In the genomic region with DNA sequence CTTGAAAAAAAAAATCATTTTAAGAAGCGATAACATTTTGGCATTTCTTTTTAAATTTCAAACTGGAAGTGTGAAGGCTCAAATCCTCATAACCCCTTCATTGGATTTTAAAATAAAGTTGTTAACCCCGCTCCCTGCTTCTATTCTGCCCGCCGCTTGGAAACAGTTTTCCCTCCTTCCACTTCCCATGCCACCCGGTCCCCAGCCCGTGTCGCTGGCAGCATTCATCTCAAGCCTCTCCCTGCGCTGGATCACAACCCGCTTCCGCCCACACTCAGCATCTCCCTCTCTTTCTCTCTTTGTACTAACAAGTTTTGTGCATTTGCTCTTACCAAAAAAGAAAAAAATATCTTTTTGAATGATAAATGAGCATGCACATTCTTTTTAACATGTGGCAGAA, we compare ENCODE assay signal across 22 cellular contexts. TPM values are rescaled to one million over a fixed set of nuclear protein-coding genes. Genes with fewer than 3 reads are reported as not detected.
"Had no signal": no experiment of that assay in that cellular context is flagged by ENCODE, and none has a peak within 500 bp of the region (broad histone marks: within the 10 kb centered on the region; RNA-seq: fewer than 3 reads in every experiment).

No MANE protein-coding gene starts in this region.

- DNase-seq: dorsolateral prefrontal cortex; effector CD4-positive, alpha-beta T cell; foreskin fibroblast; gastrocnemius medialis; heart left ventricle; kidney; naive thymus-derived CD8-positive, alpha-beta T cell; stimulated activated CD4-positive, alpha-beta T cell treated with anti-CD3 and anti-CD28 coated beads, Interleukin-2, amount 100 ng/mL, for 24 hours; stimulated activated CD4-positive, alpha-beta T cell treated with anti-CD3 and anti-CD28 coated beads, Interleukin-4, amount 100 ng/mL, for 24 hours; stimulated activated naive CD4-positive, alpha-beta T cell treated with Interleukin-2 at 50 U/mL for 16 hours; stomach; thyroid gland; trophoblast cell had no signal

- H3K4me1 ChIP-seq: gastrocnemius medialis, prostate gland, right atrium auricular region, stomach, vagina had no signal

- H3K4me3 ChIP-seq: gastrocnemius medialis, heart left ventricle, hepatocyte, lung, prostate gland, right atrium auricular region, stomach, thyroid gland, vagina had no signal

- ATAC-seq: gastrocnemius medialis; heart left ventricle; left lobe of liver; naive thymus-derived CD8-positive, alpha-beta T cell; sciatic nerve; stimulated activated effector memory CD8-positive, alpha-beta T cell treated with anti-CD3 and anti-CD28 coated beads, Interleukin-12 subunit alpha, Interleukin-12 subunit beta, amount 100 ng/mL, for 72 hours had no signal

- H3K27ac Mint-ChIP-seq: memory B cell; stimulated activated effector memory CD8-positive, alpha-beta T cell treated with anti-CD3 and anti-CD28 coated beads, Interleukin-12 subunit alpha, Interleukin-12 subunit beta, amount 100 ng/mL, for 72 hours had no signal

- H3K36me3 Mint-ChIP-seq: memory B cell; stimulated activated effector memory CD8-positive, alpha-beta T cell treated with anti-CD3 and anti-CD28 coated beads, Interleukin-12 subunit alpha, Interleukin-12 subunit beta, amount 100 ng/mL, for 72 hours had no signal

- H3K4me2 ChIP-seq: hepatocyte had no signal

- H3K4me3 Mint-ChIP-seq: memory B cell; naive thymus-derived CD8-positive, alpha-beta T cell; stimulated activated effector memory CD8-positive, alpha-beta T cell treated with anti-CD3 and anti-CD28 coated beads, Interleukin-12 subunit alpha, Interleukin-12 subunit beta, amount 100 ng/mL, for 72 hours had no signal

- H3K9me3 ChIP-seq: gastrocnemius medialis, heart left ventricle, prostate gland, right atrium auricular region, stomach, thyroid gland, vagina had no signal

- H3K27ac ChIP-seq: dorsolateral prefrontal cortex, gastrocnemius medialis, heart left ventricle, hepatocyte, prostate gland, right atrium auricular region, stomach, thyroid gland, vagina had no signal

- H3K36me3 ChIP-seq: gastrocnemius medialis, heart left ventricle, prostate gland, right atrium auricular region, stomach, thyroid gland, vagina had no signal

- H3K4me1 Mint-ChIP-seq: memory B cell; naive thymus-derived CD8-positive, alpha-beta T cell; stimulated activated effector memory CD8-positive, alpha-beta T cell treated with anti-CD3 and anti-CD28 coated beads, Interleukin-12 subunit alpha, Interleukin-12 subunit beta, amount 100 ng/mL, for 72 hours had no signal

- H3K27me3 ChIP-seq: heart left ventricle, right atrium auricular region, thyroid gland, vagina had no signal

RNA-seq across cellular contexts. Expression of a gene that starts 15.4 kb away (rescaled TPM):
- total RNA-seq: naive thymus-derived CD8-positive, alpha-beta T cell had no signal
